9 cellular contexts compared by ENCODE assay signal in the genomic region with DNA sequence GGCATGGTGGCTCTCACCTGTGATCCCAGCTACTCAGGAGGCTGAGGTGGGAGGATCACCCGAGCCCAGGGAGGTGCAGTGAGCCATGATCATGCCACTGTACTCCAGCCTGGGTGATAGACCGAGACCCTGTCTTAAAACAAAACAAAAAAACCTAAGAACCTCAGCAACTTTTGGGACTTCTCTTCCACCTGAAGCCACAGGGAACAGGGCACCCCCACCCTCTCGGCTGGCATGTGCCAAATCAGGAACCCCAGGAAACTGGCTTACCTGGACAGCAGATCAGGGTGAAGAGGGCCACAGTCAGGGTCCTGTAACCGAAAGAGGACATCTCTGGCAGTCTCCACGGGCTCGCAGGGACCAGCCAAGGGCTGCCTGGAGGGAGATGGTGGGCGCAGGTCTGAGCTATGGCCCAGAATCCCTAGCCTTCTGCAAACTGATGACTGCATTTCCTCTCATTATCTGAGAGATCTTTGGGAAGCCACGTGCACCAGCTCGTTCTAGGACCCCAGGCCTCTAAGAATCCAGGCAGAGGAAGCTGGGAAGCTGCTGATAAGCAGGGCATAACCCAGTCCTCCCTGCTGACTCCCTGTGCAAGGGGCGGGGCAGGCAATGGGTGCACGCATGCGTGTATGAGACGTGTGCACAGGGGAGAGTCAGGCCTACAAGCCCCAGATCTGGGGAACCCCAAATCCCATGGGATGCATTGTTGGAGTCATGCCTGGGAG. TPM values are rescaled to one million over a fixed set of nuclear protein-coding genes. Genes with fewer than 3 reads are reported as not detected.
DNase-seq lines count a peak whose midpoint lies in the region; ATAC-seq and TF ChIP-seq lines count a peak whose summit lies in the region.
"Had no signal": no experiment of that assay in that cellular context is flagged by ENCODE, and none has a peak within 500 bp of the region (broad histone marks: within the 10 kb centered on the region; RNA-seq: fewer than 3 reads in every experiment).

No MANE protein-coding gene starts in this region.

- peak; percentile 24 for DNase-seq in H9
- peak; percentile 39 for DNase-seq in activated CD8-positive, alpha-beta memory T cell treated with anti-CD3 and anti-CD28 coated beads, Interleukin-2, amount 50 U/mL, for 48 hours
- DNase-seq in inferior parietal cortex (ENCODE audit: extremely low spot score) = peak; percentile 25
- DNase-seq in nucleus accumbens (lab: John Stamatoyannopoulos, UW) = no peak
- no peak for DNase-seq in NCI-H2171 (lab: John Stamatoyannopoulos, UW)
- DNase-seq: central memory CD4-positive, alpha-beta T cell; MV-4-11 had no signal

- H2BK20ac ChIP-seq in H9 (ENCODE audit: low read depth, low read length, poor library complexity, severe bottlenecking) = no peak overlapping the region

- H2AFZ ChIP-seq in H9 (ENCODE audit: low read length) = no peak overlapping the region

- no peaks in the 10 kb centered on the region for H3K36me3 Mint-ChIP-seq in H9 (ENCODE audit: insufficient read depth in 1 of 3, low read depth in 3 of 3)

- H4K8ac ChIP-seq in H9 (replicated peaks; ENCODE audit: insufficient read length, low read depth, low read length) = no peak overlapping the region

- H2BK12ac ChIP-seq in H9 (ENCODE audit: insufficient read length, low read depth, low read length) = no peak overlapping the region

- H3K23me2 ChIP-seq in H9 (ENCODE audit: insufficient read length, low read depth, low read length, poor library complexity, severe bottlenecking) = no peaks in the 10 kb centered on the region

- H3K27me3 ChIP-seq in H9 (ENCODE audit: insufficient read depth, low read length) = no peaks in the 10 kb centered on the region
- peaks cover 2 to 5% of the 10 kb centered on the region in 2 donors for H3K27me3 ChIP-seq in stomach smooth muscle (ENCODE audit: control insufficient read depth in 1 of 2, insufficient read depth in 2 of 2, low read length in 2 of 2)

- TF ChIP-seq CTCF in H9 (conservative IDR thresholded peaks at IDR 0.05) = no peak

- H3K27ac Mint-ChIP-seq in H9 = no peak overlapping the region

- H3K27ac ChIP-seq in H9 (ENCODE audit: insufficient read length, low read depth, low read length) = no peak overlapping the region
- peak overlapping the region; percentile 11 for H3K27ac ChIP-seq in stomach smooth muscle (ENCODE audit: low read length)

- H3K79me2 ChIP-seq in H9 (ENCODE audit: insufficient read depth, low read length) = no peaks in the 10 kb centered on the region

- no peak overlapping the region for H3T11ph ChIP-seq in H9 (ENCODE audit: low read length)

- no peak overlapping the region for H4K91ac ChIP-seq in H9 (ENCODE audit: insufficient read length, low read depth, low read length)

- H3K4me3 ChIP-seq in stomach smooth muscle (ENCODE audit: low read length in 2 of 2) = no peak overlapping the region

- H3K27me3 Mint-ChIP-seq in H9 (ENCODE audit: low read depth) = peaks cover 7% of the 10 kb centered on the region

- no peaks in the 10 kb centered on the region for H3K9me3 Mint-ChIP-seq in H9

- WGBS in H9 (ENCODE audit: extremely low coverage, insufficient read length, low lambda C conversion rate) = no CpG with 5 or more reads among the region's 13 CpGs

- no peaks in the 10 kb centered on the region for H3K79me1 ChIP-seq in H9 (ENCODE audit: insufficient read depth, low read depth, low read length, poor library complexity, severe bottlenecking)

- H2BK15ac ChIP-seq in H9 (ENCODE audit: low read depth, low read length) = no peak overlapping the region

- no peak overlapping the region for H3K4me3 Mint-ChIP-seq in H9

- peaks cover 14 to 24% of the 10 kb centered on the region in 2 experiments for H3K4me1 Mint-ChIP-seq in H9

- no peak overlapping the region for H2AK5ac ChIP-seq in H9 (ENCODE audit: insufficient read length, low read length)

- H4K20me1 ChIP-seq in H9 (ENCODE audit: control insufficient read depth, insufficient read depth, insufficient read length) = no peaks in the 10 kb centered on the region

- H3K56ac ChIP-seq in H9 (ENCODE audit: insufficient read length, low read depth, low read length) = no peak overlapping the region

- no peaks in the 10 kb centered on the region for H3K36me3 ChIP-seq in stomach smooth muscle (ENCODE audit: control insufficient read depth in 2 of 2, insufficient read depth in 2 of 2, low read length in 2 of 2)

- H3K9me3 ChIP-seq in H9 (ENCODE audit: control insufficient read depth, low read depth, low read length) = no peaks in the 10 kb centered on the region
- no peaks in the 10 kb centered on the region for H3K9me3 ChIP-seq in stomach smooth muscle (ENCODE audit: control insufficient read depth in 2 of 2, low read length in 2 of 2)

- H3K4me2 ChIP-seq in H9 (ENCODE audit: insufficient read depth, insufficient read length, low read length) = no peak overlapping the region

- H3K23ac ChIP-seq in H9 (ENCODE audit: insufficient read length, low read depth, low read length) = no peak overlapping the region

- H3K14ac ChIP-seq in H9 (ENCODE audit: insufficient read depth, low read length) = no peak overlapping the region; the same call in 1 of the 2 replicates

- ATAC-seq in HG03159 (IDR thresholded peaks at IDR 0.05; ENCODE audit: unreplicated experiment) = no peak

- H4K5ac ChIP-seq in H9 (ENCODE audit: insufficient read length, low read depth, low read length) = no peak overlapping the region

- H3K4me1 ChIP-seq in H9 (ENCODE audit: insufficient read depth, low read length) = peaks cover 3% of the 10 kb centered on the region; the same call in 1 of the 2 replicates
- peaks cover 9% of the 10 kb centered on the region for H3K4me1 ChIP-seq in stomach smooth muscle (ENCODE audit: control insufficient read depth, insufficient read depth, low read length)

- H2BK5ac ChIP-seq in H9 (ENCODE audit: insufficient read length, low read length) = no peak overlapping the region

- H3K4ac ChIP-seq in H9 (ENCODE audit: low read depth, low read length) = no peak overlapping the region

- H2BK120ac ChIP-seq in H9 (ENCODE audit: low read depth, low read length, poor library complexity, severe bottlenecking) = no peak overlapping the region

- H3K18ac ChIP-seq in H9 (ENCODE audit: insufficient read length, low read depth, low read length) = no peak overlapping the region

- H3K9ac ChIP-seq in H9 (ENCODE audit: extremely low read depth, insufficient read length, low read length) (no peak overlapping the region), stomach smooth muscle (ENCODE audit: low read length in 2 of 2) (no peak overlapping the region)

RNA-seq across cellular contexts. Expression of gene PRR29, which starts 8.4 kb away (rescaled TPM):
- total RNA-seq in H9 (2021) = 0.87 and 1.5 TPM in 2 replicates

RNA-seq across cellular contexts. Expression of gene ICAM2, which starts 13.9 kb away (rescaled TPM):
- 0.28 and 0.35 TPM in 2 replicates for total RNA-seq in H9 (2021)

RNA-seq across cellular contexts. Expression of gene SCN4A, which starts 33.8 kb away (rescaled TPM):
- total RNA-seq in H9 (2021) = 5.0 and 5.8 TPM in 2 replicates

Comparison
In these comparisons a context has a peak if more than half of its experiments do, and no peak if none do; other contexts are left out.
1. DNase-seq: peak in H9 (single experiment), activated CD8-positive, alpha-beta memory T cell treated with anti-CD3 and anti-CD28 coated beads, Interleukin-2, amount 50 U/mL, for 48 hours (single experiment) and inferior parietal cortex (single experiment); none in nucleus accumbens (0 of 56) and NCI-H2171 (single experiment).